In genomic region chr16:84357191-84357651, GRCh38 we compare ENCODE assay signal across 10 cellular contexts. TPM values are rescaled to one million over a fixed set of nuclear protein-coding genes. Genes with fewer than 3 reads are reported as not detected.
DNase-seq lines count a peak whose midpoint lies in the region; ATAC-seq and TF ChIP-seq lines count a peak whose summit lies in the region.
"Had no signal": no experiment of that assay in that cellular context is flagged by ENCODE, and none has a peak within 500 bp of the region (broad histone marks: within the 10 kb centered on the region; RNA-seq: fewer than 3 reads in every experiment).

No MANE protein-coding gene starts in this region.

- no peaks in the 10 kb centered on the region for H3K36me3 Mint-ChIP-seq in activated CD4-positive, alpha-beta T cell treated with anti-CD3 and anti-CD28 coated beads for 36 hours (ENCODE audit: low read depth)

- DNase-seq in activated CD4-positive, alpha-beta T cell treated with anti-CD3 and anti-CD28 coated beads for 36 hours = peak; percentile 56
- DNase-seq in activated CD4-positive, alpha-beta T cell treated with anti-CD3 and anti-CD28 coated beads for 1 hour = no peak
- peak; percentile 74 for DNase-seq in RPMI7951 (ENCODE audit: low read depth)
- DNase-seq in choroid plexus epithelial cell (ENCODE audit: low read depth) = peak; percentile 50
- peak; percentile 36 for DNase-seq in stimulated activated CD8-positive, alpha-beta memory T cell treated with anti-CD3 and anti-CD28 coated beads, Interleukin-4, amount 100 ng/mL, for 48 hours
- no peak for DNase-seq in NCI-H748 (lab: John Stamatoyannopoulos, UW; ENCODE audit: unreplicated experiment)
- DNase-seq in NCI-H2029 (lab: John Stamatoyannopoulos, UW) = no peak
- DNase-seq in NCI-H1930 (lab: John Stamatoyannopoulos, UW) = no peak

- intact Hi-C loops in activated CD4-positive, alpha-beta T cell treated with anti-CD3 and anti-CD28 coated beads for 36 hours (cut with DNase I, micrococcal nuclease) = no loop called here

- no peaks in the 10 kb centered on the region for H3K27me3 Mint-ChIP-seq in activated CD4-positive, alpha-beta T cell treated with anti-CD3 and anti-CD28 coated beads for 36 hours

- POLR2A ChIA-PET in activated CD4-positive, alpha-beta T cell treated with anti-CD3 and anti-CD28 coated beads for 36 hours (lab: Charles Lee) = no interaction called here

- H3K4me1 Mint-ChIP-seq in activated CD4-positive, alpha-beta T cell treated with anti-CD3 and anti-CD28 coated beads for 36 hours = peaks cover 28% of the 10 kb centered on the region

- no peak for TF ChIP-seq CTCF in choroid plexus epithelial cell (conservative IDR thresholded peaks at IDR 0.05; ENCODE audit: low read depth, low read length)

- peak; percentile 63 for ATAC-seq in activated CD4-positive, alpha-beta T cell treated with anti-CD3 and anti-CD28 coated beads for 36 hours

- no peak overlapping the region for H3K27ac Mint-ChIP-seq in activated CD4-positive, alpha-beta T cell treated with anti-CD3 and anti-CD28 coated beads for 36 hours
- H3K27ac Mint-ChIP-seq: nephron had no signal

- CTCF ChIA-PET in activated CD4-positive, alpha-beta T cell treated with anti-CD3 and anti-CD28 coated beads for 36 hours (lab: Charles Lee) = no interaction called here

- H3K9me3 Mint-ChIP-seq in activated CD4-positive, alpha-beta T cell treated with anti-CD3 and anti-CD28 coated beads for 36 hours (ENCODE audit: low read depth) = no peaks in the 10 kb centered on the region
- H3K9me3 Mint-ChIP-seq: nephron had no signal

- no peak overlapping the region for H3K4me3 Mint-ChIP-seq in activated CD4-positive, alpha-beta T cell treated with anti-CD3 and anti-CD28 coated beads for 36 hours
- H3K4me3 Mint-ChIP-seq: nephron had no signal

- no peak overlapping the region for H3K4me3 ChIP-seq in choroid plexus epithelial cell (ENCODE audit: low read depth, low read length)

RNA-seq across cellular contexts. Expression of gene ATP2C2, which starts 11.1 kb away (rescaled TPM):
- total RNA-seq in activated CD4-positive, alpha-beta T cell treated with anti-CD3 and anti-CD28 coated beads for 36 hours = not detected
- not detected in 2 replicates for total RNA-seq in RPMI7951 (2014; rRNA removed; shearing (Covaris generic))
- total RNA-seq: activated CD8-positive, alpha-beta memory T cell treated with anti-CD3 and anti-CD28 coated beads for 36 hours had no signal

Comparison
In these comparisons a context has a peak if more than half of its experiments do, and no peak if none do; other contexts are left out.
1. DNase-seq: peak in activated CD4-positive, alpha-beta T cell treated with anti-CD3 and anti-CD28 coated beads for 36 hours (single experiment), RPMI7951 (single experiment), choroid plexus epithelial cell (single experiment) and stimulated activated CD8-positive, alpha-beta memory T cell treated with anti-CD3 and anti-CD28 coated beads, Interleukin-4, amount 100 ng/mL, for 48 hours (single experiment); none in activated CD4-positive, alpha-beta T cell treated with anti-CD3 and anti-CD28 coated beads for 1 hour (single experiment), NCI-H748 (single experiment), NCI-H2029 (single experiment) and NCI-H1930 (0 of 2).